ENCODE assay signal across 28 cellular contexts in genomic region chr19:32669205-32669785, GRCh38. TPM values are rescaled to one million over a fixed set of nuclear protein-coding genes. Genes with fewer than 3 reads are reported as not detected.
DNase-seq lines count a peak whose midpoint lies in the region; ATAC-seq and TF ChIP-seq lines count a peak whose summit lies in the region.
"Had no signal": no experiment of that assay in that cellular context is flagged by ENCODE, and none has a peak within 500 bp of the region (broad histone marks: within the 10 kb centered on the region; RNA-seq: fewer than 3 reads in every experiment).

No MANE protein-coding gene starts in this region.

- H3K79me2 ChIP-seq in hepatocyte (peaks cover 88% of the 10 kb centered on the region), MM.1S (ENCODE audit: low read length) (peaks cover 74% of the 10 kb centered on the region)

- 90 to 95% methylated on average over 7 of the region's 7 CpGs for WGBS in heart right ventricle, 2 donors
- WGBS in hepatocyte (ENCODE audit: low lambda C conversion rate, missing lambda C conversion rate) = 83% methylated on average over 7 of the region's 7 CpGs

- H3K27ac Mint-ChIP-seq in T-helper 17 cell = peak overlapping the region; percentile 37
- H3K27ac Mint-ChIP-seq: activated naive CD8-positive, alpha-beta T cell treated with anti-CD3 and anti-CD28 coated beads, Interleukin-2, amount 50 U/mL, for 24 hours had no signal

- no peak overlapping the region for H3K9ac ChIP-seq in MM.1S (ENCODE audit: low read length)
- H3K9ac ChIP-seq: parathyroid adenoma had no signal

- H3K27me3 Mint-ChIP-seq in T-helper 17 cell = no peaks in the 10 kb centered on the region
- H3K27me3 Mint-ChIP-seq: activated naive CD8-positive, alpha-beta T cell treated with anti-CD3 and anti-CD28 coated beads, Interleukin-2, amount 50 U/mL, for 24 hours; stimulated activated naive CD8-positive, alpha-beta T cell treated with anti-CD3 and anti-CD28 coated beads, Interleukin-15, Interleukin-2, amounts not matched to agents 100 ng/mL and 50 ng/mL, for 24 hours had no signal

- H3K9me2 ChIP-seq in hepatocyte (replicated peaks; ENCODE audit: insufficient read depth) = no peaks in the 10 kb centered on the region
- no peaks in the 10 kb centered on the region for H3K9me2 ChIP-seq in MM.1S (replicated peaks; ENCODE audit: insufficient read depth, low read length)

- intact Hi-C loops in left ventricle myocardium inferior (cut with micrococcal nuclease) = no loop called here
- intact Hi-C loops in heart right ventricle (cut with DNase I) = no loop called here

- DNase-seq in left ventricle myocardium inferior (no peak), heart right ventricle (no peak), T-helper 17 cell (no peak), hepatocyte (ENCODE audit: low spot score) (no peak), activated T-cell treated with anti-CD3 and anti-CD28 coated beads for 4 hours (no peak), DMS153 (lab: John Stamatoyannopoulos, UW) (no peak), MM.1S (no peak)
- DNase-seq: activated CD4-positive, alpha-beta T cell treated with anti-CD3 and anti-CD28 coated beads, Interleukin-2, amount 50 U/mL, for 4 hours; activated CD8-positive, alpha-beta memory T cell treated with anti-CD3 and anti-CD28 coated beads, Interleukin-2, amount 50 U/mL, for 48 hours; activated gamma-delta T cell treated with Interleukin-2 at 50 U/mL for 16 hours; activated naive CD8-positive, alpha-beta T cell treated with anti-CD3 and anti-CD28 coated beads, Interleukin-2, amount 50 U/mL, for 24 hours; brain microvascular endothelial cell; effector memory CD4-positive, alpha-beta T cell; hypothalamus; NCI-H1092 treated with DMSO at 0.1 percent for 48 hours; NCI-H187 treated with DMSO at 0.1 percent for 48 hours; NCI-H526 treated with DMSO at 0.1 percent for 48 hours; right cardiac atrium; RPMI8226 had no signal

- no peaks in the 10 kb centered on the region for H3K36me3 Mint-ChIP-seq in T-helper 17 cell (ENCODE audit: low read depth)

- peak overlapping the region; percentile 47 for H3K4me2 ChIP-seq in hepatocyte
- no peak overlapping the region for H3K4me2 ChIP-seq in MM.1S (ENCODE audit: low read depth, low read length)

- H3K27ac ChIP-seq in left ventricle myocardium inferior (replicated peaks) = peak overlapping the region; percentile 35
- peak overlapping the region in 2 of 10 donors; percentile 7 to 39 for H3K27ac ChIP-seq in heart right ventricle
- peak overlapping the region; percentile 66 for H3K27ac ChIP-seq in hepatocyte
- H3K27ac ChIP-seq in MM.1S (ENCODE audit: low read length) = no peak overlapping the region
- H3K27ac ChIP-seq: brain microvascular endothelial cell, parathyroid adenoma, tibial nerve had no signal

- H3K9me3 ChIP-seq in left ventricle myocardium inferior (replicated peaks) (no peaks in the 10 kb centered on the region), heart right ventricle (no peaks in the 10 kb centered on the region), T-helper 17 cell (ENCODE audit: control insufficient read depth, low read length, poor library complexity, severe bottlenecking) (no peaks in the 10 kb centered on the region), hepatocyte (ENCODE audit: low read depth) (no peaks in the 10 kb centered on the region), MM.1S (replicated peaks; ENCODE audit: insufficient read depth, low read length) (no peaks in the 10 kb centered on the region)
- H3K9me3 ChIP-seq: mucosa of descending colon, tibial nerve had no signal

- peaks cover 17% of the 10 kb centered on the region for H3K36me3 ChIP-seq in left ventricle myocardium inferior
- peaks cover 0 to 15% (median 3%) of the 10 kb centered on the region in 9 donors for H3K36me3 ChIP-seq in heart right ventricle
- H3K36me3 ChIP-seq in hepatocyte (replicated peaks; ENCODE audit: insufficient read depth, low read depth) = no peaks in the 10 kb centered on the region
- 0 out of 2 replicates have a peak, but pooled peaks cover 2% of the 10 kb centered on the region for H3K36me3 ChIP-seq in MM.1S (replicated peaks; ENCODE audit: insufficient read depth, low read length)
- H3K36me3 ChIP-seq: brain microvascular endothelial cell had no signal

- H3K27me3 ChIP-seq in left ventricle myocardium inferior (ENCODE audit: low read depth) (no peaks in the 10 kb centered on the region), heart right ventricle (no peaks in the 10 kb centered on the region), hepatocyte (no peaks in the 10 kb centered on the region), MM.1S (replicated peaks; ENCODE audit: insufficient read depth, low read length) (no peaks in the 10 kb centered on the region)
- H3K27me3 ChIP-seq: brain microvascular endothelial cell, tibial nerve had no signal

- H3K4me1 Mint-ChIP-seq in T-helper 17 cell = peaks cover 39% of the 10 kb centered on the region

- peaks cover 12% of the 10 kb centered on the region for H4K20me1 ChIP-seq in hepatocyte (ENCODE audit: insufficient read depth, poor library complexity, severe bottlenecking)
- no peaks in the 10 kb centered on the region for H4K20me1 ChIP-seq in MM.1S (ENCODE audit: insufficient read depth, low read length)

- H3F3A ChIP-seq in MM.1S (ENCODE audit: insufficient read depth, low read length) = no peaks in the 10 kb centered on the region

- TF ChIP-seq CTCF in left ventricle myocardium inferior (IDR thresholded peaks at IDR 0.05; ENCODE audit: borderline replicate concordance) = no peak
- no peak for TF ChIP-seq CTCF in heart right ventricle (IDR thresholded peaks at IDR 0.05)
- no peak for TF ChIP-seq CTCF in hepatocyte (IDR thresholded peaks at IDR 0.05; ENCODE audit: poor library complexity)
- TF ChIP-seq CTCF in MM.1S (IDR thresholded peaks at IDR 0.05; ENCODE audit: low read length) = no peak

- H3K4me1 ChIP-seq in left ventricle myocardium inferior (peaks cover 85% of the 10 kb centered on the region), heart right ventricle (peaks cover 0 to 58% (median 36%) of the 10 kb centered on the region in 9 donors), hepatocyte (ENCODE audit: insufficient read depth) (peaks cover 18% of the 10 kb centered on the region), MM.1S (ENCODE audit: low read length) (0 out of 2 replicates have a peak, but pooled peaks cover 6% of the 10 kb centered on the region)
- H3K4me1 ChIP-seq: parathyroid adenoma had no signal

- ATAC-seq in heart right ventricle (no peak), T-helper 17 cell (no peak), HG03439 (IDR thresholded peaks at IDR 0.05; ENCODE audit: unreplicated experiment) (no peak)
- ATAC-seq: activated naive CD8-positive, alpha-beta T cell treated with anti-CD3 and anti-CD28 coated beads, Interleukin-2, amount 50 U/mL, for 24 hours; esophagus mucosa; WTC11 had no signal

- peak overlapping the region; percentile 84 for H3K4me3 Mint-ChIP-seq in T-helper 17 cell
- H3K4me3 Mint-ChIP-seq: activated naive CD8-positive, alpha-beta T cell treated with anti-CD3 and anti-CD28 coated beads, Interleukin-2, amount 50 U/mL, for 24 hours; stimulated activated naive CD8-positive, alpha-beta T cell treated with anti-CD3 and anti-CD28 coated beads, Interleukin-15, Interleukin-2, amounts not matched to agents 100 ng/mL and 50 ng/mL, for 24 hours; WTC11 had no signal

- H3K4me3 ChIP-seq in left ventricle myocardium inferior = no peak overlapping the region
- H3K4me3 ChIP-seq in heart right ventricle = no peak overlapping the region
- H3K4me3 ChIP-seq in hepatocyte = no peak overlapping the region
- no peak overlapping the region for H3K4me3 ChIP-seq in MM.1S (ENCODE audit: low read length)
- H3K4me3 ChIP-seq: mucosa of descending colon, tibial nerve had no signal

- no peak overlapping the region for H2AFZ ChIP-seq in hepatocyte
- H2AFZ ChIP-seq in MM.1S (ENCODE audit: low read length) = no peak overlapping the region
- H2AFZ ChIP-seq: parathyroid adenoma had no signal

RNA-seq across cellular contexts. Expression of gene ANKRD27, which starts 5.7 kb away (rescaled TPM):
- total RNA-seq in left ventricle myocardium inferior = 18.0 TPM
- total RNA-seq in heart right ventricle = 10 to 100 TPM; 16.6 to 24.5 (median 20.0) TPM
- polyA plus RNA-seq in heart right ventricle = 10 to 100 TPM in 1 of 2 donors, 1 to 10 TPM in 1; 7.6 to 10.1 TPM
- total RNA-seq in T-helper 17 cell = 10 to 100 TPM; 33.9 to 35.8 TPM
- total RNA-seq in hepatocyte = 30.5 and 32.6 TPM in 2 replicates
- polyA plus RNA-seq in hepatocyte = 20.9 and 24.3 TPM in 2 replicates

RNA-seq across cellular contexts. Expression of gene RGS9BP, which starts 6.4 kb away (rescaled TPM):
- 8.6 TPM for total RNA-seq in left ventricle myocardium inferior
- total RNA-seq in heart right ventricle = 10 to 100 TPM in 1 of 10 donors, 1 to 10 TPM in 9; 1.7 to 13.5 (median 4.8) TPM
- polyA plus RNA-seq in heart right ventricle = 1 to 10 TPM in 1 of 2 donors, under 1 TPM in 1; 0.43 to 2.6 TPM
- total RNA-seq in T-helper 17 cell = under 1 TPM; 0.10 to 0.52 TPM
- total RNA-seq in hepatocyte = 3.1 and 4.0 TPM in 2 replicates
- 2.1 and 3.0 TPM in 2 replicates for polyA plus RNA-seq in hepatocyte
- total RNA-seq: neural crest cell had no signal

RNA-seq across cellular contexts. Expression of gene NUDT19, which starts 22.3 kb away (rescaled TPM):
- total RNA-seq in left ventricle myocardium inferior (22.7 TPM), heart right ventricle (10 to 100 TPM; 16.1 to 27.7 (median 20.5) TPM), T-helper 17 cell (10 to 100 TPM; 10.2 to 10.5 TPM), hepatocyte (7.6 and 10.2 TPM in 2 replicates)
- polyA plus RNA-seq in heart right ventricle (10 to 100 TPM in 1 of 2 donors, 1 to 10 TPM in 1; 9.1 to 10.0 TPM), hepatocyte (3.8 and 5.6 TPM in 2 replicates)

RNA-seq across cellular contexts. Expression of gene TDRD12, which starts 50.3 kb away (rescaled TPM):
- not detected for total RNA-seq in left ventricle myocardium inferior
- total RNA-seq in heart right ventricle = under 1 TPM in 5 of 10 donors, not detected in 5; 0.07 to 0.47 (median 0.13) TPM
- polyA plus RNA-seq in heart right ventricle = under 1 TPM in 1 of 2 donors, not detected in 1; 0.06 TPM
- 1 to 10 TPM in 1 of 2 donors, under 1 TPM in 1; 0.55 to 4.1 TPM for total RNA-seq in T-helper 17 cell
- 0.10 and 0.76 TPM in 2 replicates for total RNA-seq in hepatocyte
- polyA plus RNA-seq in hepatocyte = 0.62 TPM in 1 of 2 replicates, not detected in the other
- polyA plus RNA-seq: BJ, right cardiac atrium had no signal
